Comparison of ENCODE assay signal across 8 cellular contexts in the genomic region with DNA sequence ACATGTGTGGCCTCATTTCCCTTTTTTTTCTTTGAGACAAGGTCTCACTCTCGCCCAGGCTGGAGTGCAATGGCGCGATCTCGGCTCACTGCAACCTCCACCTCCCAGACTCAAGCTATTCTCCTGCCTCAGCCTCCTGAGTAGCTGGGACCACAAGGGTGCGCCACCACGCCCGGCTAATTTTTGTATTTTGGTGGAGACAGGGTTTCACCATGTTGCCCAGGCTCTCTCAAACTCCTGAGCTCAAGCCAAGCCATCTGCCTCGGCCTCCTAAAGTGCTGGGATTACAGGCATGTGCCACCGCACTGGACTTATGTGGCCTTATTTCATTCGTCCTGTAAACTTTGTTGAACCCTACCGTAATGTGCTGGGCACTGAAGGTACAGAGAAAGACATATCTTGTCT. TPM values are rescaled to one million over a fixed set of nuclear protein-coding genes. Genes with fewer than 3 reads are reported as not detected.
DNase-seq lines count a peak whose midpoint lies in the region; ATAC-seq, FAIRE-seq and TF ChIP-seq lines count a peak whose summit lies in the region.

No MANE protein-coding gene starts in this region.

- 61% methylated on average over 11 of the region's 11 CpGs for WGBS in esophagus muscularis mucosa
- 39 to 59% methylated on average over 11 of the region's 11 CpGs for WGBS in pancreas, 2 donors

- H3K4me1 Mint-ChIP-seq in activated CD4-positive, alpha-beta memory T cell treated with anti-CD3 and anti-CD28 coated beads, Interleukin-2, amount 10 ng/mL, durations not matched to agents 7 days and 5 days = peaks cover 34% of the 10 kb centered on the region

- CTCF ChIA-PET in activated CD4-positive, alpha-beta memory T cell treated with anti-CD3 and anti-CD28 coated beads, Interleukin-2, amount 10 ng/mL, durations not matched to agents 7 days and 5 days (lab: Charles Lee) = interaction anchor here (1.0 to 1.3 kb wide), 3 partner anchors 18 to 134 kb away, joined by 3 to 7 read pairs (median 3); no protein-coding TSS in a partner anchor

- H3K27me3 ChIP-seq in esophagus muscularis mucosa = no peaks in the 10 kb centered on the region
- H3K27me3 ChIP-seq in pancreas = no peaks in the 10 kb centered on the region

- no peak overlapping the region for H3K27ac Mint-ChIP-seq in activated CD4-positive, alpha-beta memory T cell treated with anti-CD3 and anti-CD28 coated beads, Interleukin-2, amount 10 ng/mL, durations not matched to agents 7 days and 5 days

- peaks cover 4% of the 10 kb centered on the region for H3K36me3 Mint-ChIP-seq in activated CD4-positive, alpha-beta memory T cell treated with anti-CD3 and anti-CD28 coated beads, Interleukin-2, amount 10 ng/mL, durations not matched to agents 7 days and 5 days (ENCODE audit: low read depth)

- H3K27me3 Mint-ChIP-seq in activated CD4-positive, alpha-beta memory T cell treated with anti-CD3 and anti-CD28 coated beads, Interleukin-2, amount 10 ng/mL, durations not matched to agents 7 days and 5 days = no peaks in the 10 kb centered on the region

- H3K9me3 Mint-ChIP-seq in activated CD4-positive, alpha-beta memory T cell treated with anti-CD3 and anti-CD28 coated beads, Interleukin-2, amount 10 ng/mL, durations not matched to agents 7 days and 5 days = no peaks in the 10 kb centered on the region

- H3K36me3 ChIP-seq in esophagus muscularis mucosa (peaks cover 0 to 12% (median 4%) of the 10 kb centered on the region in 4 donors), pancreas (no peaks in the 10 kb centered on the region)

- H3K27ac ChIP-seq in esophagus muscularis mucosa (replicated peaks in 1 of 4) (peak overlapping the region; percentile 92 to 96 (median 94)), pancreas (peak overlapping the region; percentile 94 to 99 (median 98))

- TF ChIP-seq CTCF in esophagus muscularis mucosa (IDR thresholded peaks at IDR 0.05) = no peak
- no peak for TF ChIP-seq CTCF in pancreas (IDR thresholded peaks at IDR 0.05)

- ATAC-seq in pancreas (peak in 2 of 4 donors; percentile 0 to 5), GM18861 (IDR thresholded peaks at IDR 0.05; ENCODE audit: unreplicated experiment) (no peak), HG02642 (IDR thresholded peaks at IDR 0.05; ENCODE audit: poor library complexity, unreplicated experiment) (no peak)

- TF ChIP-seq POLR2A in esophagus muscularis mucosa (IDR thresholded peaks at IDR 0.05; ENCODE audit: low read depth) = no peak

- POLR2A ChIA-PET in activated CD4-positive, alpha-beta memory T cell treated with anti-CD3 and anti-CD28 coated beads, Interleukin-2, amount 10 ng/mL, durations not matched to agents 7 days and 5 days (lab: Charles Lee) = interaction anchor here (0.5 to 2.2 kb wide), 9 partner anchors 9 to 1211 kb away, joined by 3 to 6 read pairs (median 3); a partner anchor contains a TSS

- DNase-seq in GDM1 (lab: John Stamatoyannopoulos, UW) (peak; percentile 8), LoVo (ENCODE audit: low spot score) (peak; percentile 16), esophagus muscularis mucosa (ENCODE audit: extremely low spot score) (no peak), pancreas (peak; percentile 6 to 58 (median 23)), iPS-NIHi11 (ENCODE audit: low spot score) (no peak)
- DNase-seq in activated CD4-positive, alpha-beta memory T cell treated with anti-CD3 and anti-CD28 coated beads, Interleukin-2, amount 10 ng/mL, durations not matched to agents 7 days and 5 days = peak; percentile 66

- no peak for FAIRE-seq in pancreas (lab: Jason Lieb, UNC)

- H3K4me3 Mint-ChIP-seq in activated CD4-positive, alpha-beta memory T cell treated with anti-CD3 and anti-CD28 coated beads, Interleukin-2, amount 10 ng/mL, durations not matched to agents 7 days and 5 days = no peak overlapping the region

- H3K4me1 ChIP-seq in esophagus muscularis mucosa = peaks cover 17 to 33% (median 24%) of the 10 kb centered on the region in 4 donors
- peaks cover 0 to 22% (median 17%) of the 10 kb centered on the region in 3 donors for H3K4me1 ChIP-seq in pancreas

- TF ChIP-seq EP300 in esophagus muscularis mucosa (IDR thresholded peaks at IDR 0.05) = no peak

- intact Hi-C loops in esophagus muscularis mucosa (cut with DNase I) = loop anchor here (10.0 kb wide), 1 partner anchor 514 kb away; no protein-coding TSS in a partner anchor
- intact Hi-C loops in pancreas (cut with DNase I) = no loop called here

- H3K4me3 ChIP-seq in esophagus muscularis mucosa (peak overlapping the region; percentile 54 to 66 (median 62)), pancreas (peak overlapping the region; percentile 31 to 56 (median 54))

- H3K9me3 ChIP-seq in esophagus muscularis mucosa (no peaks in the 10 kb centered on the region), pancreas (no peaks in the 10 kb centered on the region)

RNA-seq across cellular contexts. Expression of a gene that starts 0.6 kb away (rescaled TPM):
- 10 to 100 TPM in 1 of 2 experiments, 1 to 10 TPM in 1; 9.7 to 11.1 TPM for total RNA-seq in activated CD4-positive, alpha-beta memory T cell treated with anti-CD3 and anti-CD28 coated beads, Interleukin-2, amount 10 ng/mL, durations not matched to agents 7 days and 5 days
- total RNA-seq in esophagus muscularis mucosa (10 to 100 TPM in 2 of 4 donors, 1 to 10 TPM in 2; 5.8 to 12.6 (median 10.0) TPM), pancreas (10 to 100 TPM in 3 of 6 donors, 1 to 10 TPM in 3; 8.0 to 14.0 (median 11.4) TPM)
- 1 to 10 TPM; 3.4 to 3.6 TPM for polyA plus RNA-seq in pancreas

Comparison
In these comparisons a context has a peak if more than half of its experiments do, and no peak if none do; other contexts are left out.
1. DNase-seq: peak in GDM1 (single experiment), LoVo (single experiment), activated CD4-positive, alpha-beta memory T cell treated with anti-CD3 and anti-CD28 coated beads, Interleukin-2, amount 10 ng/mL, durations not matched to agents 7 days and 5 days (single experiment) and pancreas (6 of 6); none in esophagus muscularis mucosa (single experiment) and iPS-NIHi11 (single experiment).